ENCODE assay signal across 14 cellular contexts in genomic region chr2:48551548-48551947, GRCh38.
"Had no signal": no experiment of that assay in that cellular context is flagged by ENCODE, and none has a peak within 500 bp of the region (broad histone marks: within the 10 kb centered on the region; RNA-seq: fewer than 3 reads in every experiment).

No MANE protein-coding gene starts in this region.

- H3K4me1 ChIP-seq: gastrocnemius medialis, pancreas had no signal

- DNase-seq: activated CD4-positive, alpha-beta memory T cell treated with anti-CD3 and anti-CD28 coated beads for 36 hours; activated CD4-positive, CD25-positive, alpha-beta regulatory T cell treated with anti-CD3 and anti-CD28 coated beads, Interleukin-2, amount 50 U/mL, for 72 hours; activated naive CD8-positive, alpha-beta T cell treated with anti-CD3 and anti-CD28 coated beads, Interleukin-2, amount 10 ng/mL, durations not matched to agents 7 days and 5 days; activated T-cell treated with anti-CD3 and anti-CD28 coated beads, Interleukin-2, amount 50 U/mL, for 48 hours; caudate nucleus; cortex of kidney; effector memory CD4-positive, alpha-beta T cell; gastrocnemius medialis; kidney; pancreas had no signal

- FAIRE-seq: kidney, pancreas had no signal

- H3K36me3 ChIP-seq: gastrocnemius medialis, neural progenitor cell, pancreas, thyroid gland, uterus had no signal

- H3K27me3 ChIP-seq: gastrocnemius medialis, neural progenitor cell, pancreas, thyroid gland, uterus had no signal

- H3K4me3 ChIP-seq: gastrocnemius medialis, neural progenitor cell, pancreas, skin epidermis, thyroid gland, uterus had no signal

- H3K9me3 Mint-ChIP-seq: activated CD4-positive, alpha-beta memory T cell treated with anti-CD3 and anti-CD28 coated beads for 36 hours; activated naive CD8-positive, alpha-beta T cell treated with anti-CD3 and anti-CD28 coated beads, Interleukin-2, amount 10 ng/mL, durations not matched to agents 7 days and 5 days had no signal

- H3K9me3 ChIP-seq: gastrocnemius medialis, pancreas, thyroid gland, uterus had no signal

- ATAC-seq: gastrocnemius medialis, pancreas had no signal

- H3K4me1 Mint-ChIP-seq: activated naive CD8-positive, alpha-beta T cell treated with anti-CD3 and anti-CD28 coated beads, Interleukin-2, amount 10 ng/mL, durations not matched to agents 7 days and 5 days had no signal

- H3K36me3 Mint-ChIP-seq: activated CD4-positive, alpha-beta memory T cell treated with anti-CD3 and anti-CD28 coated beads for 36 hours had no signal

- H3K4me2 ChIP-seq: neural progenitor cell had no signal

- H3K27ac ChIP-seq: gastrocnemius medialis, neural progenitor cell, pancreas, thyroid gland, uterus had no signal

- H3K4me3 Mint-ChIP-seq: activated CD4-positive, alpha-beta memory T cell treated with anti-CD3 and anti-CD28 coated beads for 36 hours; activated naive CD8-positive, alpha-beta T cell treated with anti-CD3 and anti-CD28 coated beads, Interleukin-2, amount 10 ng/mL, durations not matched to agents 7 days and 5 days; neural progenitor cell had no signal

- H2AFZ ChIP-seq: neural progenitor cell had no signal

- H3K9ac ChIP-seq: neural progenitor cell had no signal

- H3K27ac Mint-ChIP-seq: activated CD4-positive, alpha-beta memory T cell treated with anti-CD3 and anti-CD28 coated beads for 36 hours; activated naive CD8-positive, alpha-beta T cell treated with anti-CD3 and anti-CD28 coated beads, Interleukin-2, amount 10 ng/mL, durations not matched to agents 7 days and 5 days; neural progenitor cell had no signal

- H3K27me3 Mint-ChIP-seq: activated CD4-positive, alpha-beta memory T cell treated with anti-CD3 and anti-CD28 coated beads for 36 hours; activated naive CD8-positive, alpha-beta T cell treated with anti-CD3 and anti-CD28 coated beads, Interleukin-2, amount 10 ng/mL, durations not matched to agents 7 days and 5 days had no signal
